ENCODE assay signal across 17 cellular contexts in the genomic region with DNA sequence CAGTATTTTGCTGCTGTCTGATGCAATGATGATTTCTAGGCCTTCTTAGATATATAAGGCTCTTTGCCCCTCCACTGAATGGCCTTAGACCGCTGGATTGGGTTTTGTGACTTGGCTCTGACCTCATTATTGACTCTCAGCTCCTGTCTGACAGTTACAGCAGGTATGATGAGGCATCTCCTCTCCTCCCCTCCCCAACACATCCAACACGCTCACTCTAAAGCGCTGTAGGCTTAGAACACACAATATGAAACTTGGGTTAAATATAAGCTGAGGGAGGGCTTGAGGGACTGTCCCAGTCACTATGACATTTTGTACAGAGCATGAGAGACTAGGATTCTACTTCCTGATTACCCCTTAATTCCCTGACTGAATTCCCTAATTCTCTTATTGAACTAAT. TPM values are rescaled to one million over a fixed set of nuclear protein-coding genes. Genes with fewer than 3 reads are reported as not detected.
DNase-seq lines count a peak whose midpoint lies in the region; ATAC-seq and TF ChIP-seq lines count a peak whose summit lies in the region.
"Had no signal": no experiment of that assay in that cellular context is flagged by ENCODE, and none has a peak within 500 bp of the region (broad histone marks: within the 10 kb centered on the region; RNA-seq: fewer than 3 reads in every experiment).

No MANE protein-coding gene starts in this region.

- H3K4me3 ChIP-seq in brain microvascular endothelial cell (ENCODE audit: low read depth, low read length), result no peak overlapping the region
- H3K4me3 ChIP-seq in mammary epithelial cell (replicated peaks in 1 of 3; ENCODE audit: insufficient read depth in 1 of 3, low read depth in 2 of 3, low read length in 3 of 3), result no peak overlapping the region
- H3K4me3 ChIP-seq: SK-N-MC, vagina had no signal

- H3K27ac ChIP-seq in brain microvascular endothelial cell (no peak overlapping the region), mammary epithelial cell (ENCODE audit: insufficient read depth, low read depth, low read length) (no peak overlapping the region)
- H3K27ac ChIP-seq: SK-N-MC, vagina had no signal

- CTCF ChIA-PET in mammary epithelial cell (lab: Charles Lee; ENCODE audit: low non-redundant PET), result no interaction called here

- no peaks in the 10 kb centered on the region for H3K27me3 ChIP-seq in brain microvascular endothelial cell (replicated peaks)
- no peaks in the 10 kb centered on the region for H3K27me3 ChIP-seq in mammary epithelial cell (ENCODE audit: insufficient read depth, low read length)
- H3K27me3 ChIP-seq: BE2C, vagina had no signal

- in situ Hi-C loops in brain microvascular endothelial cell (cut with HindIII; ENCODE audit: low pct_ligation_motif_present, low sequenced_read_pairs) (no loop called here), mammary epithelial cell (cut with MboI; ENCODE audit: low sequenced_read_pairs in 2 of 2) (no loop called here)

- no peaks in the 10 kb centered on the region for H3K9me3 ChIP-seq in mammary epithelial cell (replicated peaks; ENCODE audit: insufficient read depth, low read length)
- H3K9me3 ChIP-seq: BE2C, vagina had no signal

- H4K20me1 ChIP-seq in mammary epithelial cell (ENCODE audit: insufficient read depth, low read length), result no peaks in the 10 kb centered on the region

- H3K4me2 ChIP-seq in mammary epithelial cell (ENCODE audit: insufficient read depth, low read depth, low read length), result no peak overlapping the region

- DNase-seq in NCI-H1930 (lab: John Stamatoyannopoulos, UW), result peak; percentile 49 to 58
- DNase-seq in brain microvascular endothelial cell, result no peak
- no peak for DNase-seq in mammary epithelial cell
- DNase-seq in DMS 273 (lab: John Stamatoyannopoulos, UW; ENCODE audit: unreplicated experiment), result no peak
- no peak for DNase-seq in activated CD4-positive, CD25-positive, alpha-beta regulatory T cell treated with anti-CD3 and anti-CD28 coated beads, Interleukin-2, amount 50 U/mL, for 72 hours
- DNase-seq: DMS153; effector CD4-positive, alpha-beta T cell; NCI-H1092 treated with DMSO at 0.1 percent for 48 hours; stimulated activated naive B cell treated with anti-CD40 and anti-IgM and Interleukin-4, amounts not matched to agents 10 μg/mL and 1 μg/mL and 100 μg/mL, for 72 hours had no signal

- no peaks in the 10 kb centered on the region for H3K4me1 ChIP-seq in mammary epithelial cell (ENCODE audit: insufficient read depth, low read length)
- H3K4me1 ChIP-seq: vagina had no signal

- H3K79me2 ChIP-seq in mammary epithelial cell (ENCODE audit: insufficient read depth, low read length), result no peaks in the 10 kb centered on the region

- no TSS peak for BruUV-seq in mammary epithelial cell (replicated peaks; lab: Mats Ljungman, UMichigan)

- dilution Hi-C loops in mammary epithelial cell (cut with HindIII; ENCODE audit: low sequenced_read_pairs), result no loop called here

- peak; percentile 95 for ATAC-seq in GM18909 (IDR thresholded peaks at IDR 0.05; ENCODE audit: poor library complexity, unreplicated experiment)
- ATAC-seq in GM21528 (IDR thresholded peaks at IDR 0.05; ENCODE audit: low FRiP score, unreplicated experiment), result peak; percentile 85
- peak; percentile 85 for ATAC-seq in HG02943 (IDR thresholded peaks at IDR 0.05; ENCODE audit: low read depth, unreplicated experiment)
- ATAC-seq: stimulated activated naive B cell treated with anti-CD40 and anti-IgM and Interleukin-4, amounts not matched to agents 10 μg/mL and 1 μg/mL and 100 μg/mL, for 72 hours had no signal

- H3K36me3 ChIP-seq in brain microvascular endothelial cell (replicated peaks), result no peaks in the 10 kb centered on the region
- no peaks in the 10 kb centered on the region for H3K36me3 ChIP-seq in mammary epithelial cell (ENCODE audit: insufficient read depth, low read length)
- H3K36me3 ChIP-seq: BE2C, vagina had no signal

- no peak for TF ChIP-seq CTCF in brain microvascular endothelial cell (IDR thresholded peaks at IDR 0.05; ENCODE audit: low read depth, low read length, missing control alignments)
- no peak for TF ChIP-seq CTCF in mammary epithelial cell (conservative IDR thresholded peaks at IDR 0.05 in 1 of 2, IDR thresholded peaks at IDR 0.05 in 1 of 2; ENCODE audit: extremely low read depth in 1 of 2, insufficient read depth in 1 of 2, low read depth in 1 of 2, low read length in 2 of 2)

- intact Hi-C loops in mammary epithelial cell (cut with micrococcal nuclease), result no loop called here

- no peak overlapping the region for H3K9ac ChIP-seq in mammary epithelial cell (ENCODE audit: insufficient read depth, low read length)

- H2AFZ ChIP-seq in mammary epithelial cell (ENCODE audit: low read depth, low read length), result no peak overlapping the region

- 78% methylated on average over 3 of the region's 3 CpGs for WGBS in mammary epithelial cell (ENCODE audit: low coverage, missing lambda C conversion rate)

RNA-seq across cellular contexts. Expression of a gene that starts 18.8 kb away (rescaled TPM):
- total RNA-seq in mammary epithelial cell, result not detected
- not detected for polyA plus RNA-seq in mammary epithelial cell
- polyA minus RNA-seq in mammary epithelial cell, result not detected
- total RNA-seq: activated CD8-positive, alpha-beta memory T cell treated with anti-CD3 and anti-CD28 coated beads for 36 hours; OCI-LY7; vagina had no signal

RNA-seq across cellular contexts. Expression of a gene that starts 48.1 kb away (rescaled TPM):
- total RNA-seq in mammary epithelial cell, result 10 to 100 TPM in 1 of 2 donors, 1 to 10 TPM in 1; 7.8 to 11.8 TPM
- polyA plus RNA-seq in mammary epithelial cell, result 1.2 TPM
- 2.0 TPM for polyA minus RNA-seq in mammary epithelial cell

Comparison
In these comparisons a context has a peak if more than half of its experiments do, and no peak if none do; other contexts are left out.
1. DNase-seq: peak in NCI-H1930 (2 of 2); none in brain microvascular endothelial cell (single experiment), mammary epithelial cell (single experiment), DMS 273 (single experiment) and activated CD4-positive, CD25-positive, alpha-beta regulatory T cell treated with anti-CD3 and anti-CD28 coated beads, Interleukin-2, amount 50 U/mL, for 72 hours (single experiment).
2. Peak in every context shown above with its lines, with median percentiles within 50 percentile points of each other: ATAC-seq.